Comparison of ENCODE assay signal across 11 cellular contexts in the genomic region with DNA sequence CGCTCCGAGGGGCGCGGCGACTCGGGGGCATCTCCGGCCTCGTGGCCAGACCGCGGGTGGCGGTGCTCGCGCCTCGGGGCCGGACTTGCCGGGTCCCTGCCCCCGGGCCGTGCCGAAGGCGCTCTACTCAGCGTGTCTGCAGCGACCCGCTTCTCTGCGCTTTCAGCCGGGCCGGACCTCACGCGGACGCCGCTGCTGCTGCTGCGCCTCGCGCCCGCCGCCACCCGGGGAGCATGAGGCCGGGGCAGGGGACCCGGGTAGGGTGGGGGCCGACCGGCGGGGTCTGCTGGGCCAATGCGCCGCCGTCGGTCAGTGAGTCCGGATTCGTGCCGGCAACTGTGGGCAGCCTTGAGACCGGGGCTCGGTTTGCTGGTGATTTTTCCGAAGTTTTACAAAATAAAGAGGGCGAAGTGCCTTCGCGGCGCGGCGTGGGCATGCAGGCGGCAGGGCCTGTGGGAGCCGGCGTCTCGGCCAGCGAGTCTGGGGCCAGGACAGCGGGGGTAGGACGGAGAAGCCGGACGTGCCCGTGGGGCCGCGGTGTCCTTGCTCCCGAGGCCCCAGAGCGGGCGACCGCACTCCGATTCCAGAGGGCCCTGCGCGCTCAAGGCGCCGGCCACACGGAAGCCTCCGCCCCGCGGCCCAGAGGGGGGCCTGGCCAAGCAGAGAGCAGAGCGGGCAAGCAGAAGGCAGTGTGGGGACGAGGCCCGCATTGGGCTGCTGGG. TPM values are rescaled to one million over a fixed set of nuclear protein-coding genes. Genes with fewer than 3 reads are reported as not detected.
DNase-seq lines count a peak whose midpoint lies in the region; ATAC-seq, FAIRE-seq and TF ChIP-seq lines count a peak whose summit lies in the region.
"Had no signal": no experiment of that assay in that cellular context is flagged by ENCODE, and none has a peak within 500 bp of the region (broad histone marks: within the 10 kb centered on the region; RNA-seq: fewer than 3 reads in every experiment).

No MANE protein-coding gene starts in this region.

- peaks cover 68% of the 10 kb centered on the region for H3K27me3 Mint-ChIP-seq in MCF 10A (ENCODE audit: insufficient read depth, unreplicated experiment)
- H3K27me3 Mint-ChIP-seq in dendritic cell treated with granulocyte-macrophage colony-stimulating factor and Interleukin-4, amounts not matched to agents 40 ng/mL and 50 ng/mL, for 4 days: peaks cover 79% of the 10 kb centered on the region

- H3K27me3 ChIP-seq in breast epithelium (peaks cover 4 to 58% of the 10 kb centered on the region in 2 donors), muscle layer of colon (ENCODE audit: control insufficient read depth in 1 of 2, insufficient read depth in 2 of 2, low read length in 2 of 2) (peaks cover 6 to 36% of the 10 kb centered on the region in 2 donors), upper lobe of right lung (peaks cover 57% of the 10 kb centered on the region)

- H3K4me3 ChIP-seq in breast epithelium (peak overlapping the region; percentile 12 to 64 (median 40)), muscle layer of colon (ENCODE audit: low read depth in 1 of 2, low read length in 2 of 2) (peak overlapping the region; percentile 36 to 47), upper lobe of right lung (peak overlapping the region; percentile 12)

- no peak for FAIRE-seq in H54 (lab: Jason Lieb, UNC)
- FAIRE-seq: TTC549 had no signal

- H3K27ac Mint-ChIP-seq in MCF 10A (ENCODE audit: low read depth, unreplicated experiment): no peak overlapping the region
- H3K27ac Mint-ChIP-seq in dendritic cell treated with granulocyte-macrophage colony-stimulating factor and Interleukin-4, amounts not matched to agents 40 ng/mL and 50 ng/mL, for 4 days: no peak overlapping the region
- H3K27ac Mint-ChIP-seq: CD8-positive, alpha-beta memory T cell had no signal

- H3K4me3 Mint-ChIP-seq in MCF 10A (ENCODE audit: unreplicated experiment): no peak overlapping the region
- H3K4me3 Mint-ChIP-seq in dendritic cell treated with granulocyte-macrophage colony-stimulating factor and Interleukin-4, amounts not matched to agents 40 ng/mL and 50 ng/mL, for 4 days: peak overlapping the region; percentile 41

- CTCF ChIA-PET in MCF 10A (lab: Yijun Ruan, JAX): interaction anchor here (0.6 kb wide), 1 partner anchor 146 kb away, joined by 3 read pairs; no protein-coding TSS in a partner anchor

- H3K4me1 Mint-ChIP-seq in MCF 10A (ENCODE audit: insufficient read depth, unreplicated experiment): no peaks in the 10 kb centered on the region
- H3K4me1 Mint-ChIP-seq in dendritic cell treated with granulocyte-macrophage colony-stimulating factor and Interleukin-4, amounts not matched to agents 40 ng/mL and 50 ng/mL, for 4 days (ENCODE audit: low read depth): peaks cover 13% of the 10 kb centered on the region

- BruUV-seq in MCF 10A (replicated peaks; lab: Mats Ljungman, UMichigan): no TSS peak

- TF ChIP-seq POLR2A in breast epithelium (IDR thresholded peaks at IDR 0.05) (no peak), H54 (IDR thresholded peaks at IDR 0.05; ENCODE audit: low read depth, low read length) (no peak)

- intact Hi-C loops in breast epithelium (cut with DNase I; ENCODE audit: low total_unique reads): no loop called here
- intact Hi-C loops in MCF 10A (cut with micrococcal nuclease): no loop called here
- intact Hi-C loops in dendritic cell treated with granulocyte-macrophage colony-stimulating factor and Interleukin-4, amounts not matched to agents 40 ng/mL and 50 ng/mL, for 4 days (cut with micrococcal nuclease): no loop called here
- intact Hi-C loops in upper lobe of right lung (cut with DNase I): no loop called here

- ATAC-seq in upper lobe of right lung: peak; percentile 20
- ATAC-seq in HG03565 (IDR thresholded peaks at IDR 0.05; ENCODE audit: unreplicated experiment): no peak

- no peaks in the 10 kb centered on the region for H3K9me3 Mint-ChIP-seq in MCF 10A (ENCODE audit: unreplicated experiment)
- H3K9me3 Mint-ChIP-seq in dendritic cell treated with granulocyte-macrophage colony-stimulating factor and Interleukin-4, amounts not matched to agents 40 ng/mL and 50 ng/mL, for 4 days: no peaks in the 10 kb centered on the region

- H3K27ac ChIP-seq in breast epithelium (no peak overlapping the region), muscle layer of colon (ENCODE audit: low read depth, low read length) (no peak overlapping the region), upper lobe of right lung (no peak overlapping the region)

- H3K9ac ChIP-seq in muscle layer of colon (ENCODE audit: low read length): no peak overlapping the region

- peaks cover 0 to 7% of the 10 kb centered on the region in 2 donors for H3K9me3 ChIP-seq in breast epithelium
- no peaks in the 10 kb centered on the region for H3K9me3 ChIP-seq in muscle layer of colon (ENCODE audit: low read length)
- no peaks in the 10 kb centered on the region for H3K9me3 ChIP-seq in upper lobe of right lung

- H3K36me3 ChIP-seq in breast epithelium (no peaks in the 10 kb centered on the region), muscle layer of colon (ENCODE audit: insufficient read depth, low read length) (no peaks in the 10 kb centered on the region), upper lobe of right lung (no peaks in the 10 kb centered on the region)

- DNase-seq in breast epithelium (ENCODE audit: low spot score in 2 of 2) (no peak), MCF 10A (ENCODE audit: unreplicated experiment) (no peak), upper lobe of right lung (no peak), H54 (ENCODE audit: insufficient read length, low spot score) (no peak)
- DNase-seq in activated effector memory CD4-positive, alpha-beta T cell treated with anti-CD3 and anti-CD28 coated beads, Interleukin-2, amount 50 U/mL, for 16 hours: no peak
- DNase-seq: CD8-positive, alpha-beta memory T cell; NCI-H226 had no signal

- POLR2A ChIA-PET in MCF 10A (lab: Yijun Ruan, JAX): no interaction called here

- TF ChIP-seq CTCF in breast epithelium (IDR thresholded peaks at IDR 0.05) (no peak), MCF 10A (IDR thresholded peaks at IDR 0.05; ENCODE audit: unreplicated experiment) (no peak), upper lobe of right lung (IDR thresholded peaks at IDR 0.05) (no peak)

- H3K4me1 ChIP-seq in breast epithelium: peaks cover 0 to 4% of the 10 kb centered on the region in 2 donors
- peaks cover 9% of the 10 kb centered on the region for H3K4me1 ChIP-seq in muscle layer of colon (ENCODE audit: insufficient read depth, low read length)
- H3K4me1 ChIP-seq in upper lobe of right lung: peaks cover 7% of the 10 kb centered on the region

- no peaks in the 10 kb centered on the region for H3K36me3 Mint-ChIP-seq in MCF 10A (ENCODE audit: insufficient read depth, unreplicated experiment)
- no peaks in the 10 kb centered on the region for H3K36me3 Mint-ChIP-seq in dendritic cell treated with granulocyte-macrophage colony-stimulating factor and Interleukin-4, amounts not matched to agents 40 ng/mL and 50 ng/mL, for 4 days (ENCODE audit: low read depth)
- H3K36me3 Mint-ChIP-seq: CD8-positive, alpha-beta memory T cell had no signal

RNA-seq across cellular contexts. Expression of gene FAM163A, which starts 0.7 kb away (rescaled TPM):
- not detected for total RNA-seq in breast epithelium
- total RNA-seq in MCF 10A (2022): not detected in 2 replicates
- total RNA-seq in upper lobe of right lung: not detected
- total RNA-seq: CD8-positive, alpha-beta memory T cell had no signal
